1 cellular context compared by ENCODE assay signal in genomic region chr11:123235117-123235686, GRCh38.
TF ChIP-seq lines count a peak whose summit lies in the region.

No MANE protein-coding gene starts in this region.

TF ChIP-seq in WTC11, 78 proteins besides CTCF, POLR2A, EP300 and RAD21 (continued from another document):
- TF ChIP-seq, protein P1, sequence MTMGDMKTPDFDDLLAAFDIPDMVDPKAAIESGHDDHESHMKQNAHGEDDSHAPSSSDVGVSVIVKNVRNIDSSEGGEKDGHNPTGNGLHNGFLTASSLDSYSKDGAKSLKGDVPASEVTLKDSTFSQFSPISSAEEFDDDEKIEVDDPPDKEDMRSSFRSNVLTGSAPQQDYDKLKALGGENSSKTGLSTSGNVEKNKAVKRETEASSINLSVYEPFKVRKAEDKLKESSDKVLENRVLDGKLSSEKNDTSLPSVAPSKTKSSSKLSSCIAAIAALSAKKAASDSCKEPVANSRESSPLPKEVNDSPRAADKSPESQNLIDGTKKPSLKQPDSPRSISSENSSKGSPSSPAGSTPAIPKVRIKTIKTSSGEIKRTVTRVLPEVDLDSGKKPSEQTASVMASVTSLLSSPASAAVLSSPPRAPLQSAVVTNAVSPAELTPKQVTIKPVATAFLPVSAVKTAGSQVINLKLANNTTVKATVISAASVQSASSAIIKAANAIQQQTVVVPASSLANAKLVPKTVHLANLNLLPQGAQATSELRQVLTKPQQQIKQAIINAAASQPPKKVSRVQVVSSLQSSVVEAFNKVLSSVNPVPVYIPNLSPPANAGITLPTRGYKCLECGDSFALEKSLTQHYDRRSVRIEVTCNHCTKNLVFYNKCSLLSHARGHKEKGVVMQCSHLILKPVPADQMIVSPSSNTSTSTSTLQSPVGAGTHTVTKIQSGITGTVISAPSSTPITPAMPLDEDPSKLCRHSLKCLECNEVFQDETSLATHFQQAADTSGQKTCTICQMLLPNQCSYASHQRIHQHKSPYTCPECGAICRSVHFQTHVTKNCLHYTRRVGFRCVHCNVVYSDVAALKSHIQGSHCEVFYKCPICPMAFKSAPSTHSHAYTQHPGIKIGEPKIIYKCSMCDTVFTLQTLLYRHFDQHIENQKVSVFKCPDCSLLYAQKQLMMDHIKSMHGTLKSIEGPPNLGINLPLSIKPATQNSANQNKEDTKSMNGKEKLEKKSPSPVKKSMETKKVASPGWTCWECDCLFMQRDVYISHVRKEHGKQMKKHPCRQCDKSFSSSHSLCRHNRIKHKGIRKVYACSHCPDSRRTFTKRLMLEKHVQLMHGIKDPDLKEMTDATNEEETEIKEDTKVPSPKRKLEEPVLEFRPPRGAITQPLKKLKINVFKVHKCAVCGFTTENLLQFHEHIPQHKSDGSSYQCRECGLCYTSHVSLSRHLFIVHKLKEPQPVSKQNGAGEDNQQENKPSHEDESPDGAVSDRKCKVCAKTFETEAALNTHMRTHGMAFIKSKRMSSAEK (CRISPR knock-in tag; IDR thresholded peaks at IDR 0.05; ENCODE audit: borderline replicate concordance), result no peak
- TF ChIP-seq, protein P2, sequence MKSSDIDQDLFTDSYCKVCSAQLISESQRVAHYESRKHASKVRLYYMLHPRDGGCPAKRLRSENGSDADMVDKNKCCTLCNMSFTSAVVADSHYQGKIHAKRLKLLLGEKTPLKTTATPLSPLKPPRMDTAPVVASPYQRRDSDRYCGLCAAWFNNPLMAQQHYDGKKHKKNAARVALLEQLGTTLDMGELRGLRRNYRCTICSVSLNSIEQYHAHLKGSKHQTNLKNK (CRISPR knock-in tag; IDR thresholded peaks at IDR 0.05), result no peak
- TF ChIP-seq ZNF416 (CRISPR knock-in tag; IDR thresholded peaks at IDR 0.05) (no peak), GRHL2 (CRISPR knock-in tag; IDR thresholded peaks at IDR 0.05; ENCODE audit: insufficient replicate concordance, severe bottlenecking) (no peak), TCF7 (CRISPR knock-in tag; IDR thresholded peaks at IDR 0.05; ENCODE audit: low read depth) (no peak), SOX15 (CRISPR knock-in tag; IDR thresholded peaks at IDR 0.05) (no peak), GABPB1 (CRISPR knock-in tag; IDR thresholded peaks at IDR 0.05) (no peak), IRF2 (CRISPR knock-in tag; IDR thresholded peaks at IDR 0.05; ENCODE audit: borderline replicate concordance, low read depth) (no peak), ATF2 (CRISPR knock-in tag; IDR thresholded peaks at IDR 0.05; ENCODE audit: borderline replicate concordance, low read depth) (no peak), SP1 (CRISPR knock-in tag; conservative IDR thresholded peaks at IDR 0.05) (no peak), NR2C2 (CRISPR knock-in tag; IDR thresholded peaks at IDR 0.05) (no peak)
- TF ChIP-seq, protein P3, sequence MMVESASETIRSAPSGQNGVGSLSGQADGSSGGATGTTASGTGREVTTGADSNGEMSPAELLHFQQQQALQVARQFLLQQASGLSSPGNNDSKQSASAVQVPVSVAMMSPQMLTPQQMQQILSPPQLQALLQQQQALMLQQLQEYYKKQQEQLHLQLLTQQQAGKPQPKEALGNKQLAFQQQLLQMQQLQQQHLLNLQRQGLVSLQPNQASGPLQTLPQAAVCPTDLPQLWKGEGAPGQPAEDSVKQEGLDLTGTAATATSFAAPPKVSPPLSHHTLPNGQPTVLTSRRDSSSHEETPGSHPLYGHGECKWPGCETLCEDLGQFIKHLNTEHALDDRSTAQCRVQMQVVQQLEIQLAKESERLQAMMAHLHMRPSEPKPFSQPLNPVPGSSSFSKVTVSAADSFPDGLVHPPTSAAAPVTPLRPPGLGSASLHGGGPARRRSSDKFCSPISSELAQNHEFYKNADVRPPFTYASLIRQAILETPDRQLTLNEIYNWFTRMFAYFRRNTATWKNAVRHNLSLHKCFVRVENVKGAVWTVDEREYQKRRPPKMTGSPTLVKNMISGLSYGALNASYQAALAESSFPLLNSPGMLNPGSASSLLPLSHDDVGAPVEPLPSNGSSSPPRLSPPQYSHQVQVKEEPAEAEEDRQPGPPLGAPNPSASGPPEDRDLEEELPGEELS (CRISPR knock-in tag; IDR thresholded peaks at IDR 0.05), result no peak
- TF ChIP-seq, protein P4, sequence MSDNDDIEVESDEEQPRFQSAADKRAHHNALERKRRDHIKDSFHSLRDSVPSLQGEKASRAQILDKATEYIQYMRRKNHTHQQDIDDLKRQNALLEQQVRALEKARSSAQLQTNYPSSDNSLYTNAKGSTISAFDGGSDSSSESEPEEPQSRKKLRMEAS (CRISPR knock-in tag; IDR thresholded peaks at IDR 0.05), result no peak
- TF ChIP-seq, protein P5, sequence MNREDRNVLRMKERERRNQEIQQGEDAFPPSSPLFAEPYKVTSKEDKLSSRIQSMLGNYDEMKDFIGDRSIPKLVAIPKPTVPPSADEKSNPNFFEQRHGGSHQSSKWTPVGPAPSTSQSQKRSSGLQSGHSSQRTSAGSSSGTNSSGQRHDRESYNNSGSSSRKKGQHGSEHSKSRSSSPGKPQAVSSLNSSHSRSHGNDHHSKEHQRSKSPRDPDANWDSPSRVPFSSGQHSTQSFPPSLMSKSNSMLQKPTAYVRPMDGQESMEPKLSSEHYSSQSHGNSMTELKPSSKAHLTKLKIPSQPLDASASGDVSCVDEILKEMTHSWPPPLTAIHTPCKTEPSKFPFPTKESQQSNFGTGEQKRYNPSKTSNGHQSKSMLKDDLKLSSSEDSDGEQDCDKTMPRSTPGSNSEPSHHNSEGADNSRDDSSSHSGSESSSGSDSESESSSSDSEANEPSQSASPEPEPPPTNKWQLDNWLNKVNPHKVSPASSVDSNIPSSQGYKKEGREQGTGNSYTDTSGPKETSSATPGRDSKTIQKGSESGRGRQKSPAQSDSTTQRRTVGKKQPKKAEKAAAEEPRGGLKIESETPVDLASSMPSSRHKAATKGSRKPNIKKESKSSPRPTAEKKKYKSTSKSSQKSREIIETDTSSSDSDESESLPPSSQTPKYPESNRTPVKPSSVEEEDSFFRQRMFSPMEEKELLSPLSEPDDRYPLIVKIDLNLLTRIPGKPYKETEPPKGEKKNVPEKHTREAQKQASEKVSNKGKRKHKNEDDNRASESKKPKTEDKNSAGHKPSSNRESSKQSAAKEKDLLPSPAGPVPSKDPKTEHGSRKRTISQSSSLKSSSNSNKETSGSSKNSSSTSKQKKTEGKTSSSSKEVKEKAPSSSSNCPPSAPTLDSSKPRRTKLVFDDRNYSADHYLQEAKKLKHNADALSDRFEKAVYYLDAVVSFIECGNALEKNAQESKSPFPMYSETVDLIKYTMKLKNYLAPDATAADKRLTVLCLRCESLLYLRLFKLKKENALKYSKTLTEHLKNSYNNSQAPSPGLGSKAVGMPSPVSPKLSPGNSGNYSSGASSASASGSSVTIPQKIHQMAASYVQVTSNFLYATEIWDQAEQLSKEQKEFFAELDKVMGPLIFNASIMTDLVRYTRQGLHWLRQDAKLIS (CRISPR knock-in tag; IDR thresholded peaks at IDR 0.05; ENCODE audit: borderline replicate concordance), result no peak
